Comparison of ENCODE assay signal across 8 cellular contexts in the genomic region with DNA sequence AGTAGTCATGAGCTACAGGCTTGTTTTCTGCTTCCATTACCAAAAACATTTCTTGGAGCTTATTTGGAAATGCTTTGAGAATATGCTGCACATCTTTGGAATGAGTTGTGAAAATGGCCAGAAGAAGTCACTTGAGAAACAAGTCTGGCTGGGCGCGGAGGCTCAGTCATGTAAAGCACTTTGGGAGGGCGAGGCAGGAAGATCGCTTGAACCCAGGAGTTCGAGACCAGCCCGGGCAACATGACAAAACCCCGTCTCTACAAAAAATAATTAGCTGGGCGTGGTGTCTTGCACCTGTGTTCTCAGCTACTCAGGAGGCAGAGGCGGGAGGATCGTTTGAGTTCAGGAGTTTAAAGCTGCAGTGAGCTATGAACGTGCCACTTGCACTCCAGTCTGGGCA. TPM values are rescaled to one million over a fixed set of nuclear protein-coding genes. Genes with fewer than 3 reads are reported as not detected.
A peak's percentile ranks its signal among the peaks of the same experiment; 100 is the strongest.
DNase-seq lines count a peak whose midpoint lies in the region; ATAC-seq and TF ChIP-seq lines count a peak whose summit lies in the region.

No MANE protein-coding gene starts in this region.

- no peak overlapping the region for H2AFZ ChIP-seq in H9 (ENCODE audit: low read length)

- H3K4me3 Mint-ChIP-seq in H9 = peak overlapping the region; percentile 99
- H3K4me3 Mint-ChIP-seq in T-helper 2 cell treated with Interferon-gamma antibody and Interleukin-4, amounts not matched to agents 5 μg/mL and 100 μg/mL, for 36 hours = peak overlapping the region; percentile 94

- peak overlapping the region; percentile 99 for H3K4me2 ChIP-seq in H9 (ENCODE audit: insufficient read depth, insufficient read length, low read length)

- peaks cover 6% of the 10 kb centered on the region for H3K23me2 ChIP-seq in H9 (ENCODE audit: insufficient read length, low read depth, low read length, poor library complexity, severe bottlenecking)

- H2AK5ac ChIP-seq in H9 (ENCODE audit: insufficient read length, low read length) = no peak overlapping the region

- peak overlapping the region; percentile 55 for H4K5ac ChIP-seq in H9 (ENCODE audit: insufficient read length, low read depth, low read length)

- H3K4me3 ChIP-seq in foreskin fibroblast (ENCODE audit: low read depth in 1 of 2, low read length in 2 of 2) = peak overlapping the region; percentile 79 to 93
- H3K4me3 ChIP-seq in skeletal muscle tissue (ENCODE audit: low read length in 3 of 3) = peak overlapping the region; percentile 78 to 99 (median 96)

- H3K9me3 Mint-ChIP-seq in H9 = no peaks in the 10 kb centered on the region
- no peaks in the 10 kb centered on the region for H3K9me3 Mint-ChIP-seq in T-helper 2 cell treated with Interferon-gamma antibody and Interleukin-4, amounts not matched to agents 5 μg/mL and 100 μg/mL, for 36 hours

- H3K9me3 ChIP-seq in H9 (ENCODE audit: control insufficient read depth, low read depth, low read length) (no peaks in the 10 kb centered on the region), skeletal muscle tissue (ENCODE audit: control insufficient read depth in 3 of 3, low read length in 3 of 3) (no peaks in the 10 kb centered on the region)

- H3K14ac ChIP-seq in H9 (ENCODE audit: insufficient read depth, low read length) = no peak overlapping the region

- H4K91ac ChIP-seq in H9 (ENCODE audit: insufficient read length, low read depth, low read length) = no peak overlapping the region

- H4K20me1 ChIP-seq in H9 (ENCODE audit: control insufficient read depth, insufficient read depth, insufficient read length) = no peaks in the 10 kb centered on the region

- H3K9ac ChIP-seq in H9 (ENCODE audit: extremely low read depth, insufficient read length, low read length) (peak overlapping the region; percentile 89), skeletal muscle tissue (ENCODE audit: low read depth in 1 of 3, low read length in 3 of 3) (peak overlapping the region; percentile 93 to 99 (median 97))

- no peak overlapping the region for H3K27ac ChIP-seq in H9 (ENCODE audit: insufficient read length, low read depth, low read length)
- peak overlapping the region; percentile 92 for H3K27ac ChIP-seq in skeletal muscle tissue (ENCODE audit: low read depth, low read length)

- peaks cover 27% of the 10 kb centered on the region in 2 experiments for H3K4me1 Mint-ChIP-seq in H9
- peaks cover 29% of the 10 kb centered on the region for H3K4me1 Mint-ChIP-seq in T-helper 2 cell treated with Interferon-gamma antibody and Interleukin-4, amounts not matched to agents 5 μg/mL and 100 μg/mL, for 36 hours (ENCODE audit: low read depth)

- H2BK15ac ChIP-seq in H9 (ENCODE audit: low read depth, low read length) = no peak overlapping the region

- peaks cover 2 to 9% (median 8%) of the 10 kb centered on the region in 3 donors for H3K36me3 ChIP-seq in skeletal muscle tissue (ENCODE audit: control insufficient read depth in 3 of 3, insufficient read depth in 3 of 3, low read length in 3 of 3)

- H3K79me2 ChIP-seq in H9 (ENCODE audit: insufficient read depth, low read length) = peaks cover 10% of the 10 kb centered on the region; the same call in 1 of the 2 replicates

- H2BK5ac ChIP-seq in H9 (ENCODE audit: insufficient read length, low read length) = no peak overlapping the region

- H2BK12ac ChIP-seq in H9 (ENCODE audit: insufficient read length, low read depth, low read length) = no peak overlapping the region

- H3K18ac ChIP-seq in H9 (ENCODE audit: insufficient read length, low read depth, low read length) = no peak overlapping the region

- WGBS in H9 (ENCODE audit: extremely low coverage, insufficient read length, low lambda C conversion rate) = no CpG with 5 or more reads among the region's 11 CpGs

- peaks cover 11% of the 10 kb centered on the region for H3K79me1 ChIP-seq in H9 (ENCODE audit: insufficient read depth, low read depth, low read length, poor library complexity, severe bottlenecking)

- H3K56ac ChIP-seq in H9 (ENCODE audit: insufficient read length, low read depth, low read length) = no peak overlapping the region

- peak overlapping the region in 1 of 3 experiments; percentile 24; a peak in 1 of 7 replicates for H3K27ac Mint-ChIP-seq in H9
- peak overlapping the region; percentile 98 for H3K27ac Mint-ChIP-seq in T-helper 2 cell treated with Interferon-gamma antibody and Interleukin-4, amounts not matched to agents 5 μg/mL and 100 μg/mL, for 36 hours

- H3K4me1 ChIP-seq in H9 (ENCODE audit: insufficient read depth, low read length) (no peaks in the 10 kb centered on the region; the same call in 1 of the 2 replicates), skeletal muscle tissue (ENCODE audit: control insufficient read depth in 3 of 3, insufficient read depth in 3 of 3, low read length in 3 of 3) (peaks cover 23 to 41% (median 31%) of the 10 kb centered on the region in 3 donors)

- no peak overlapping the region for H2BK20ac ChIP-seq in H9 (ENCODE audit: low read depth, low read length, poor library complexity, severe bottlenecking)

- H3T11ph ChIP-seq in H9 (ENCODE audit: low read length) = no peak overlapping the region

- peaks cover 8 to 29% (median 26%) of the 10 kb centered on the region in 3 experiments; a peak in 6 of 7 replicates for H3K36me3 Mint-ChIP-seq in H9 (ENCODE audit: insufficient read depth in 1 of 3, low read depth in 3 of 3)
- H3K36me3 Mint-ChIP-seq in T-helper 2 cell treated with Interferon-gamma antibody and Interleukin-4, amounts not matched to agents 5 μg/mL and 100 μg/mL, for 36 hours (ENCODE audit: low read depth) = peaks cover 18% of the 10 kb centered on the region

- H3K27me3 Mint-ChIP-seq in H9 (ENCODE audit: low read depth) = no peaks in the 10 kb centered on the region
- no peaks in the 10 kb centered on the region for H3K27me3 Mint-ChIP-seq in T-helper 2 cell treated with Interferon-gamma antibody and Interleukin-4, amounts not matched to agents 5 μg/mL and 100 μg/mL, for 36 hours (ENCODE audit: low read depth)

- no peak overlapping the region for H3K4ac ChIP-seq in H9 (ENCODE audit: low read depth, low read length)

- no peak for DNase-seq in H9
- DNase-seq in T-helper 2 cell treated with Interferon-gamma antibody and Interleukin-4, amounts not matched to agents 5 μg/mL and 100 μg/mL, for 36 hours (ENCODE audit: low spot score) = no peak
- DNase-seq in foreskin fibroblast = peak in 1 of 2 donors; percentile 35
- no peak for DNase-seq in NCI-H526 treated with DMSO at 0.1 percent for 48 hours (lab: John Stamatoyannopoulos, UW)

- H2BK120ac ChIP-seq in H9 (ENCODE audit: low read depth, low read length, poor library complexity, severe bottlenecking) = no peak overlapping the region

- H4K8ac ChIP-seq in H9 (replicated peaks; ENCODE audit: insufficient read length, low read depth, low read length) = no peak overlapping the region

- TF ChIP-seq CTCF in H9 (conservative IDR thresholded peaks at IDR 0.05) (no peak), foreskin fibroblast (IDR thresholded peaks at IDR 0.05; ENCODE audit: low read depth, low read length) (no peak)

- no peak overlapping the region for H3K23ac ChIP-seq in H9 (ENCODE audit: insufficient read length, low read depth, low read length)

- no peaks in the 10 kb centered on the region for H3K27me3 ChIP-seq in H9 (ENCODE audit: insufficient read depth, low read length)
- H3K27me3 ChIP-seq in skeletal muscle tissue (ENCODE audit: control insufficient read depth in 3 of 3, insufficient read depth in 3 of 3, low read length in 3 of 3) = no peaks in the 10 kb centered on the region

- ATAC-seq in HG03045 (IDR thresholded peaks at IDR 0.05; ENCODE audit: unreplicated experiment) = no peak
- no peak for ATAC-seq in HG03108 (IDR thresholded peaks at IDR 0.05; ENCODE audit: unreplicated experiment)
- ATAC-seq in GM21360 (IDR thresholded peaks at IDR 0.05; ENCODE audit: unreplicated experiment) = no peak

RNA-seq across cellular contexts. Expression of a gene that starts 0.9 kb away (rescaled TPM):
- total RNA-seq in H9 (2021) (41.1 and 45.9 TPM in 2 replicates), skeletal muscle tissue (17.7 TPM)

RNA-seq across cellular contexts. Expression of a gene that starts 4.4 kb away (rescaled TPM):
- 41.0 and 44.3 TPM in 2 replicates for total RNA-seq in H9 (2021)
- total RNA-seq in skeletal muscle tissue = 29.7 TPM

RNA-seq across cellular contexts. Expression of a gene that starts 30.4 kb away (rescaled TPM):
- total RNA-seq in H9 (2021) (22.0 and 22.9 TPM in 2 replicates), skeletal muscle tissue (6.3 TPM)

RNA-seq across cellular contexts. Expression of a gene that starts 36.8 kb away (rescaled TPM):
- total RNA-seq in H9 (2021) (62.4 and 63.0 TPM in 2 replicates), skeletal muscle tissue (41.8 TPM)
